Comparison of ENCODE assay signal across 8 cellular contexts in the genomic region with DNA sequence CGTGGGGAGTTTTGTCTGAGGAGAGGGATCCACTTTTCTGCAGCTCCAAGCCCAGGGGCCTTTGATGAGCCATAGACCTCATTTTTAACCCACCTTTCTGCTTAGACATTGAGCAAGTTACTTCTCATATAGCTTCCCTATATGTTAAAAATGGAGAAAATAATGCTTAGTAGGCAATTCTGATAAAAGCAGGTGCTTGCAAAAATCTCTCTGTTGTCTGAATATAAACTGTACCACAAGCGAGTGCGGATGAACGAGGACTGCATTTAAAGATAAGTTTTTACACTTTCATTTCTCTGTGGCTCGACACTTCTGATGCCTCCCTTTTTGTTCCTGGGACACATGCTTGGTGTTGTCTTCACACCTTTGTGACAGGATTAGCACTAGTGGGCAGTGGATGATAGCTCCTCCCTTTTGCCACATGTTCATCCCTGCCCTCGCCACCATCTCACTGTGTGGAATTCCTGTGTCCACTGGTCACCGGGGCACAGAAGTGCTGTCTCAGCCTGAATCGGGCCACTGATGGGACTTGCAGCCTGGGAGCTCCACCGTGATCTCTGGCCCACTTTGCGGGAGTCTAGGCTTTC. TPM values are rescaled to one million over a fixed set of nuclear protein-coding genes. Genes with fewer than 3 reads are reported as not detected.
DNase-seq lines count a peak whose midpoint lies in the region; ATAC-seq lines count a peak whose summit lies in the region.

No MANE protein-coding gene starts in this region.

- intact Hi-C loops in activated CD4-positive, alpha-beta memory T cell treated with anti-CD3 and anti-CD28 coated beads for 36 hours (cut with micrococcal nuclease): loop anchor here (1.0 to 5.0 kb wide), 5 partner anchors 23 to 154 kb away; a partner anchor contains a TSS

- H3K4me3 Mint-ChIP-seq in activated naive CD4-positive, alpha-beta T cell treated with anti-CD3 and anti-CD28 coated beads, Interleukin-2, amount 10 ng/mL, durations not matched to agents 7 days and 5 days: peak overlapping the region; percentile 93
- H3K4me3 Mint-ChIP-seq in activated CD4-positive, alpha-beta memory T cell treated with anti-CD3 and anti-CD28 coated beads for 36 hours: peak overlapping the region; percentile 92

- H3K9me3 ChIP-seq in iPS-15b (ENCODE audit: control insufficient read depth, insufficient read depth, low read length): no peaks in the 10 kb centered on the region

- ATAC-seq in HG03139 (IDR thresholded peaks at IDR 0.05; ENCODE audit: unreplicated experiment): no peak
- ATAC-seq in HG02798 (IDR thresholded peaks at IDR 0.05; ENCODE audit: poor library complexity, unreplicated experiment): no peak

- H3K9me3 Mint-ChIP-seq in activated naive CD4-positive, alpha-beta T cell treated with anti-CD3 and anti-CD28 coated beads, Interleukin-2, amount 10 ng/mL, durations not matched to agents 7 days and 5 days: peaks cover 9% of the 10 kb centered on the region
- peaks cover 8% of the 10 kb centered on the region for H3K9me3 Mint-ChIP-seq in activated CD4-positive, alpha-beta memory T cell treated with anti-CD3 and anti-CD28 coated beads for 36 hours

- H3K36me3 ChIP-seq in iPS-15b (ENCODE audit: control insufficient read depth, insufficient read depth, low read length): peaks cover 14% of the 10 kb centered on the region

- H3K9ac ChIP-seq in iPS-15b (ENCODE audit: low read depth, low read length): no peak overlapping the region

- POLR2A ChIA-PET in activated CD4-positive, alpha-beta memory T cell treated with anti-CD3 and anti-CD28 coated beads for 36 hours (lab: Charles Lee): interaction anchor here (0.9 to 2.6 kb wide), 7 partner anchors 9 to 153 kb away, joined by 3 to 16 read pairs (median 6); a partner anchor contains a TSS

- CTCF ChIA-PET in activated naive CD4-positive, alpha-beta T cell treated with anti-CD3 and anti-CD28 coated beads, Interleukin-2, amount 10 ng/mL, durations not matched to agents 7 days and 5 days (lab: Charles Lee): interaction anchor here (1.2 to 2.6 kb wide), 5 partner anchors 9 to 172 kb away, joined by 3 to 18 read pairs (median 6); a partner anchor contains a TSS
- CTCF ChIA-PET in activated CD4-positive, alpha-beta memory T cell treated with anti-CD3 and anti-CD28 coated beads for 36 hours (lab: Charles Lee): interaction anchor here (0.6 to 2.5 kb wide), 5 partner anchors 34 to 1664 kb away, joined by 3 to 16 read pairs (median 4); no protein-coding TSS in a partner anchor

- H3K4me1 ChIP-seq in iPS-15b (ENCODE audit: control insufficient read depth, insufficient read depth, low read length): peaks cover 2% of the 10 kb centered on the region

- H3K27me3 Mint-ChIP-seq in activated naive CD4-positive, alpha-beta T cell treated with anti-CD3 and anti-CD28 coated beads, Interleukin-2, amount 10 ng/mL, durations not matched to agents 7 days and 5 days: peaks cover 5% of the 10 kb centered on the region
- H3K27me3 Mint-ChIP-seq in activated CD4-positive, alpha-beta memory T cell treated with anti-CD3 and anti-CD28 coated beads for 36 hours: peaks cover 21% of the 10 kb centered on the region

- H3K36me3 Mint-ChIP-seq in activated naive CD4-positive, alpha-beta T cell treated with anti-CD3 and anti-CD28 coated beads, Interleukin-2, amount 10 ng/mL, durations not matched to agents 7 days and 5 days: peaks cover 53% of the 10 kb centered on the region
- peaks cover 42% of the 10 kb centered on the region for H3K36me3 Mint-ChIP-seq in activated CD4-positive, alpha-beta memory T cell treated with anti-CD3 and anti-CD28 coated beads for 36 hours

- no peaks in the 10 kb centered on the region for H3K27me3 ChIP-seq in iPS-15b (ENCODE audit: control insufficient read depth, insufficient read depth, low read length)

- peaks cover 49% of the 10 kb centered on the region for H3K4me1 Mint-ChIP-seq in activated naive CD4-positive, alpha-beta T cell treated with anti-CD3 and anti-CD28 coated beads, Interleukin-2, amount 10 ng/mL, durations not matched to agents 7 days and 5 days
- H3K4me1 Mint-ChIP-seq in activated CD4-positive, alpha-beta memory T cell treated with anti-CD3 and anti-CD28 coated beads for 36 hours (ENCODE audit: low read depth): peaks cover 12% of the 10 kb centered on the region

- H3K4me3 ChIP-seq in iPS-15b (ENCODE audit: low read depth, low read length): peak overlapping the region; percentile 85

- DNase-seq in activated naive CD4-positive, alpha-beta T cell treated with anti-CD3 and anti-CD28 coated beads, Interleukin-2, amount 10 ng/mL, durations not matched to agents 7 days and 5 days: no peak
- DNase-seq in activated naive CD4-positive, alpha-beta T cell treated with anti-CD3 and anti-CD28 coated beads, Interleukin-2, amount 50 U/mL, for 16 hours: no peak
- no peak for DNase-seq in activated CD4-positive, alpha-beta memory T cell treated with anti-CD3 and anti-CD28 coated beads for 36 hours
- peak; percentile 11 for DNase-seq in superior temporal gyrus (ENCODE audit: extremely low spot score)
- DNase-seq in activated CD4-positive, CD25-positive, alpha-beta regulatory T cell (lab: John Stamatoyannopoulos, UW): no peak

- peak overlapping the region; percentile 91 for H3K27ac Mint-ChIP-seq in activated naive CD4-positive, alpha-beta T cell treated with anti-CD3 and anti-CD28 coated beads, Interleukin-2, amount 10 ng/mL, durations not matched to agents 7 days and 5 days
- peak overlapping the region; percentile 84 for H3K27ac Mint-ChIP-seq in activated CD4-positive, alpha-beta memory T cell treated with anti-CD3 and anti-CD28 coated beads for 36 hours

RNA-seq across cellular contexts. Expression of a gene that starts 1.6 kb away (rescaled TPM):
- total RNA-seq in activated CD4-positive, alpha-beta memory T cell treated with anti-CD3 and anti-CD28 coated beads for 36 hours: 100 to 1,000 TPM; 281 to 287 TPM

RNA-seq across cellular contexts. Expression of a gene that starts 53.4 kb away (rescaled TPM):
- total RNA-seq in activated CD4-positive, alpha-beta memory T cell treated with anti-CD3 and anti-CD28 coated beads for 36 hours: 10 to 100 TPM; 59.1 to 61.2 TPM
